In the genomic region with DNA sequence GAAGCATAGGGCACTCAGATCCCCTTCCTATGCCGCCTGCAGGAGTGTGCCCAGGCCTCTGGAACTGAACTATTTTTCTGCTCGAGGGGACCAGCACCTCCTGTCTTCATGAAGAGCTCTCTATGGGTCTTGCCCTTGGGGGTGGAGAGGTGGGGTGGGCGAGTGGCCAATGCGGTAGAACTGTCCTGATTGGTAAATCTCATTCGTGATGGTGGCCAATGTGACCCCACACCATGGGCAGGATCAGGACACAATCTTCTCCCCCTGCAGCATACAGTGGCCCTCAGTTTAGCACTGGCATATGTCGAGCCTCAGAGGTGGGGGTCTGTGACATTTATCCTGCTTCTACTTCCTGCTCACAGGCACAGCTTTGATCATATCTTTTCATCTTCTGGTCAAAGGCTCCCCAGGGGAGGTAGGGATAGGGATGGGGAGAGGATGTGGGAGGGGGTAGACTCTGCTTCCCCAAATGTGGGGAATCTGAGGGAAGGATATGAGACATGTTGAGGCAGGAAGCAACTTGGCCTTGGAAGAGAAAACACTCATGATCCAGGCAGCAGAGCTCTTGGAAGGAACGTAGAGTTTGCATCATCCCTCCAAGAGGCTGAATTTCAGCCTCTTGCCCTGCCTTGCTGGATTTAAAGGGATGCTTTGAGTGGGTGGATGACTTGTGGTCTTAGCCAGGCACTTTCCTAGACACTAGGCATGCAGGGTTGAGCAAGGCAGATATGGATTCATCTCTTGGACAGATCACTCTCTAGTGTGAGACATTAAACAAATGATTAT, we compare ENCODE assay signal across 13 cellular contexts.
DNase-seq lines count a peak whose midpoint lies in the region; ATAC-seq and TF ChIP-seq lines count a peak whose summit lies in the region.
"Had no signal": no experiment of that assay in that cellular context is flagged by ENCODE, and none has a peak within 500 bp of the region (broad histone marks: within the 10 kb centered on the region; RNA-seq: fewer than 3 reads in every experiment).

No MANE protein-coding gene starts in this region.

- H3K27ac ChIP-seq in ACC112 (ENCODE audit: low read depth, low read length) = peak overlapping the region; percentile 86
- H3K27ac ChIP-seq: ascending aorta had no signal

- TF ChIP-seq CTCF in mucosa of descending colon (IDR thresholded peaks at IDR 0.05) = no peak

- DNase-seq in MV-4-11 (lab: John Stamatoyannopoulos, UW) (peak; percentile 13), dermis blood vessel endothelial cell (peak; percentile 80), mucosa of descending colon (no peak), SHP77 treated with DMSO at 0.1 percent for 48 hours (lab: John Stamatoyannopoulos, UW) (no peak), activated gamma-delta T cell (lab: John Stamatoyannopoulos, UW) (no peak), DMS79 (lab: John Stamatoyannopoulos, UW) (no peak)
- DNase-seq: ACHN, hippocampal formation, SW 1271, transverse colon had no signal

- ATAC-seq in mucosa of descending colon (peak; percentile 36), HG03095 (IDR thresholded peaks at IDR 0.05; ENCODE audit: unreplicated experiment) (no peak)

- H3K79me2 ChIP-seq in ACC112 (ENCODE audit: control insufficient read depth, insufficient read depth, low read length, unreplicated experiment) = no peaks in the 10 kb centered on the region

- H3K27me3 ChIP-seq in ACC112 (ENCODE audit: insufficient read depth, low read length) = no peaks in the 10 kb centered on the region
- H3K27me3 ChIP-seq: ascending aorta, transverse colon had no signal

- no peaks in the 10 kb centered on the region for H3K9me3 ChIP-seq in mucosa of descending colon
- H3K9me3 ChIP-seq: ascending aorta, transverse colon had no signal

- intact Hi-C loops in mucosa of descending colon (cut with DNase I, micrococcal nuclease) = no loop called here

- peaks cover 44% of the 10 kb centered on the region for H3K4me1 ChIP-seq in ACC112 (ENCODE audit: control insufficient read depth, insufficient read depth, low read length, unreplicated experiment)
- H3K4me1 ChIP-seq in mucosa of descending colon (ENCODE audit: low read depth) = no peaks in the 10 kb centered on the region
- H3K4me1 ChIP-seq: transverse colon had no signal

- H2AFZ ChIP-seq in ACC112 (ENCODE audit: low read length, unreplicated experiment) = peak overlapping the region; percentile 43

- no peak overlapping the region for H3K4me3 ChIP-seq in ACC112 (ENCODE audit: low read depth, low read length)
- H3K4me3 ChIP-seq in mucosa of descending colon = no peak overlapping the region
- H3K4me3 ChIP-seq: ascending aorta, transverse colon had no signal

- H3K36me3 ChIP-seq in ACC112 (ENCODE audit: insufficient read depth, low read length) (no peaks in the 10 kb centered on the region), mucosa of descending colon (ENCODE audit: low read depth) (no peaks in the 10 kb centered on the region)
- H3K36me3 ChIP-seq: ascending aorta, transverse colon had no signal

Comparison
In these comparisons a context has a peak if more than half of its experiments do, and no peak if none do; other contexts are left out.
1. DNase-seq: peak in MV-4-11 (single experiment) and dermis blood vessel endothelial cell (single experiment); none in mucosa of descending colon (0 of 3), SHP77 treated with DMSO at 0.1 percent for 48 hours (single experiment), activated gamma-delta T cell (single experiment) and DMS79 (single experiment).